In genomic region chr6:147157930-147158329, GRCh38 we compare ENCODE assay signal across 24 cellular contexts. TPM values are rescaled to one million over a fixed set of nuclear protein-coding genes. Genes with fewer than 3 reads are reported as not detected.
DNase-seq lines count a peak whose midpoint lies in the region; FAIRE-seq and TF ChIP-seq lines count a peak whose summit lies in the region.
"Had no signal": no experiment of that assay in that cellular context is flagged by ENCODE, and none has a peak within 500 bp of the region (broad histone marks: within the 10 kb centered on the region; RNA-seq: fewer than 3 reads in every experiment).

No MANE protein-coding gene starts in this region.

- no peak for TF ChIP-seq CTCF in HL-60 (IDR thresholded peaks at IDR 0.05; ENCODE audit: insufficient read depth, low read length)
- TF ChIP-seq CTCF in parathyroid adenoma (IDR thresholded peaks at IDR 0.05), result no peak

- peak; percentile 30 for DNase-seq in DMS153 (lab: John Stamatoyannopoulos, UW)
- no peak for DNase-seq in DMS153 treated with DMSO at 0.1 percent for 48 hours (lab: John Stamatoyannopoulos, UW; ENCODE audit: unreplicated experiment)
- no peak for DNase-seq in HL-60 (ENCODE audit: low read depth in 1 of 2, low spot score in 1 of 2)
- DNase-seq in NCI-H226, result no peak
- no peak for DNase-seq in Karpas-422
- no peak for DNase-seq in COLO829 (ENCODE audit: low spot score)
- DNase-seq: C1 segment of cervical spinal cord; Calu3; CD8-positive, alpha-beta T cell; DMS79; MM.1S; NCI-H1694; NCI-H2081; NCI-H2171; NCI-H524 treated with DMSO at 0.1 percent for 48 hours; NCI-H82; PC-9; SIG-M5; T-helper 1 cell had no signal

- FAIRE-seq in TTC549 (lab: Jason Lieb, UNC), result peak; percentile 7
- FAIRE-seq: H54 had no signal

- H3K4me3 ChIP-seq in HL-60 (replicated peaks; ENCODE audit: insufficient read depth, low read length) (no peak overlapping the region), parathyroid adenoma (ENCODE audit: low read depth, low read length) (no peak overlapping the region), Karpas-422 (ENCODE audit: low read length) (no peak overlapping the region)
- H3K4me3 ChIP-seq: PC-9 had no signal

- H3K36me3 ChIP-seq in parathyroid adenoma (ENCODE audit: control insufficient read depth, insufficient read depth, low read length) (no peaks in the 10 kb centered on the region), Karpas-422 (ENCODE audit: insufficient read depth, low read length) (no peaks in the 10 kb centered on the region)

- no peaks in the 10 kb centered on the region for H3K9me2 ChIP-seq in Karpas-422 (replicated peaks; ENCODE audit: insufficient read depth, low read length)

- H3K4me1 ChIP-seq in parathyroid adenoma, result peaks cover 56% of the 10 kb centered on the region
- H3K4me1 ChIP-seq in Karpas-422 (ENCODE audit: low read length), result no peaks in the 10 kb centered on the region

- no peaks in the 10 kb centered on the region for H3K27me3 ChIP-seq in HL-60 (ENCODE audit: insufficient read depth, poor library complexity, severe bottlenecking)
- no peaks in the 10 kb centered on the region for H3K27me3 ChIP-seq in parathyroid adenoma (ENCODE audit: control insufficient read depth, insufficient read depth, low read length)
- H3K27me3 ChIP-seq in Karpas-422 (ENCODE audit: low read length), result no peaks in the 10 kb centered on the region

- H2AFZ ChIP-seq in parathyroid adenoma (no peak overlapping the region), Karpas-422 (ENCODE audit: low read length) (no peak overlapping the region)
- H2AFZ ChIP-seq: PC-9 had no signal

- no peak overlapping the region for H3K9ac ChIP-seq in parathyroid adenoma
- H3K9ac ChIP-seq in Karpas-422 (ENCODE audit: low read length), result no peak overlapping the region

- H3K4me2 ChIP-seq in parathyroid adenoma (ENCODE audit: low read length) (no peak overlapping the region), Karpas-422 (ENCODE audit: low read depth, low read length, poor library complexity, severe bottlenecking) (no peak overlapping the region)
- H3K4me2 ChIP-seq: PC-9 had no signal

- no peaks in the 10 kb centered on the region for H4K20me1 ChIP-seq in Karpas-422 (ENCODE audit: insufficient read depth, low read depth, low read length)

- H3K27ac ChIP-seq in HL-60 (replicated peaks), result peak overlapping the region; percentile 95
- H3K27ac ChIP-seq in parathyroid adenoma, result peak overlapping the region; percentile 87
- H3K27ac ChIP-seq in Karpas-422 (ENCODE audit: low read length), result no peak overlapping the region
- H3K27ac ChIP-seq: 22Rv1, PC-9, RWPE1 had no signal

- H3K9me3 ChIP-seq in parathyroid adenoma (ENCODE audit: control insufficient read depth, low read length), result no peaks in the 10 kb centered on the region
- H3K9me3 ChIP-seq in Karpas-422 (ENCODE audit: low read length), result no peaks in the 10 kb centered on the region

- H3K79me2 ChIP-seq in parathyroid adenoma (no peaks in the 10 kb centered on the region), Karpas-422 (ENCODE audit: low read length) (no peaks in the 10 kb centered on the region)

RNA-seq across cellular contexts. Expression of gene STXBP5, which starts 46.3 kb away (rescaled TPM):
- total RNA-seq in Karpas-422 (2014; rRNA removed; shearing (Covaris generic); ENCODE audit: low replicate concordance), result 12.1 and 30.5 TPM in 2 replicates
